Comparison of ENCODE assay signal across 1 cellular context in the genomic region with DNA sequence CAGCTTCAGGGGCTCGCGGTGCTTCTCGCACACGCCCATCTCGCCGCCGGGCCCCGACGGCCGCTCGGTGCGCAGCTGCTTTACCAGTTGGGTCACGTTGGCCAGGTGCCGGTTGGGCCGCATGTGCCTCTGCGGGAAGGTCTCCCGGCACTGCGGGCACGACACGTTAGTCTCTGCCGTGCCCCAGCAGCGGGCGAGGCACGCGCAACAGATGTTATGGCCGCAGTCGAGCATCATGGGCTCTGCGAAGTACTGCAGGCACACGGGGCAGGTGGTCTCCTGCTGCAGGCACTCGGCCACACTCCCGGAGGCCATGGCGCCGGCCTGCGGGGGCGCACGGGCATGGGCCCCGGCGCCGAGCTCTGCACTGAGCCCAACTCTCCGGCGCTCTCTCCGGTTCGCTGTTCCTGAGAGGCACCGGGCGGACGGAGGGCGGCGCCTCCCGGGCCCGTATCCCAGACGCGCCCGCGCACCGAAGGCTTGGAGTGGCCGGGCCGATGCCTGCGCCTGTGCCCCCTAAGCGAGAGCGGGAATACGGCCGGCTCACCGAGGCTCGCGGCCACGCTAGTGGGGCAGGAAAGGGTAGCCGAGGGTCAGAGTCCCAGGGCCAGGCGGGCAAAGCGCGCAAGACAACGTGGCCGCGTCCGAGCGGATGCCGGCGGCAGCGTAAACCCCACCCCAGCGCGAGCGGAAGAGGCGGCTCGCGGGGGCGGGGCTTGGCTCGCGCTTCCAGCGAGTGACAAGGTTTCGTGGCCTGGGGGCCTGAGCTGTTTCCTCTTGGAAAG.
A peak's percentile ranks its signal among the peaks of the same experiment; 100 is the strongest.
TF ChIP-seq lines count a peak whose summit lies in the region.

A gene with protein sequence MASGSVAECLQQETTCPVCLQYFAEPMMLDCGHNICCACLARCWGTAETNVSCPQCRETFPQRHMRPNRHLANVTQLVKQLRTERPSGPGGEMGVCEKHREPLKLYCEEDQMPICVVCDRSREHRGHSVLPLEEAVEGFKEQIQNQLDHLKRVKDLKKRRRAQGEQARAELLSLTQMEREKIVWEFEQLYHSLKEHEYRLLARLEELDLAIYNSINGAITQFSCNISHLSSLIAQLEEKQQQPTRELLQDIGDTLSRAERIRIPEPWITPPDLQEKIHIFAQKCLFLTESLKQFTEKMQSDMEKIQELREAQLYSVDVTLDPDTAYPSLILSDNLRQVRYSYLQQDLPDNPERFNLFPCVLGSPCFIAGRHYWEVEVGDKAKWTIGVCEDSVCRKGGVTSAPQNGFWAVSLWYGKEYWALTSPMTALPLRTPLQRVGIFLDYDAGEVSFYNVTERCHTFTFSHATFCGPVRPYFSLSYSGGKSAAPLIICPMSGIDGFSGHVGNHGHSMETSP (minus strand): TSS at position 668 of the 785 bp plus-strand sequence. CDS start 353 bp downstream, at position 315.

TF ChIP-seq in HepG2, 621 proteins besides CTCF, POLR2A, EP300 and RAD21 (continued from another document and continues in another):
- TF ChIP-seq, protein P1, sequence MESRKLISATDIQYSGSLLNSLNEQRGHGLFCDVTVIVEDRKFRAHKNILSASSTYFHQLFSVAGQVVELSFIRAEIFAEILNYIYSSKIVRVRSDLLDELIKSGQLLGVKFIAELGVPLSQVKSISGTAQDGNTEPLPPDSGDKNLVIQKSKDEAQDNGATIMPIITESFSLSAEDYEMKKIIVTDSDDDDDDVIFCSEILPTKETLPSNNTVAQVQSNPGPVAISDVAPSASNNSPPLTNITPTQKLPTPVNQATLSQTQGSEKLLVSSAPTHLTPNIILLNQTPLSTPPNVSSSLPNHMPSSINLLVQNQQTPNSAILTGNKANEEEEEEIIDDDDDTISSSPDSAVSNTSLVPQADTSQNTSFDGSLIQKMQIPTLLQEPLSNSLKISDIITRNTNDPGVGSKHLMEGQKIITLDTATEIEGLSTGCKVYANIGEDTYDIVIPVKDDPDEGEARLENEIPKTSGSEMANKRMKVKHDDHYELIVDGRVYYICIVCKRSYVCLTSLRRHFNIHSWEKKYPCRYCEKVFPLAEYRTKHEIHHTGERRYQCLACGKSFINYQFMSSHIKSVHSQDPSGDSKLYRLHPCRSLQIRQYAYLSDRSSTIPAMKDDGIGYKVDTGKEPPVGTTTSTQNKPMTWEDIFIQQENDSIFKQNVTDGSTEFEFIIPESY (CRISPR knock-in tag; IDR thresholded peaks at IDR 0.05): no peak
- no peak for TF ChIP-seq RAD51 (IDR thresholded peaks at IDR 0.05; ENCODE audit: borderline replicate concordance)
- TF ChIP-seq PHF20 (CRISPR knock-in tag; IDR thresholded peaks at IDR 0.05): peak; percentile 80
- TF ChIP-seq, protein P2, sequence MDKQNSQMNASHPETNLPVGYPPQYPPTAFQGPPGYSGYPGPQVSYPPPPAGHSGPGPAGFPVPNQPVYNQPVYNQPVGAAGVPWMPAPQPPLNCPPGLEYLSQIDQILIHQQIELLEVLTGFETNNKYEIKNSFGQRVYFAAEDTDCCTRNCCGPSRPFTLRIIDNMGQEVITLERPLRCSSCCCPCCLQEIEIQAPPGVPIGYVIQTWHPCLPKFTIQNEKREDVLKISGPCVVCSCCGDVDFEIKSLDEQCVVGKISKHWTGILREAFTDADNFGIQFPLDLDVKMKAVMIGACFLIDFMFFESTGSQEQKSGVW (CRISPR knock-in tag; IDR thresholded peaks at IDR 0.05; ENCODE audit: borderline replicate concordance): 0 out of 2 replicates have a peak, but pooled peaks have one; percentile 36
- TF ChIP-seq YEATS4 (CRISPR knock-in tag; IDR thresholded peaks at IDR 0.05; ENCODE audit: borderline replicate concordance): peak; percentile 99
- TF ChIP-seq, protein P3, sequence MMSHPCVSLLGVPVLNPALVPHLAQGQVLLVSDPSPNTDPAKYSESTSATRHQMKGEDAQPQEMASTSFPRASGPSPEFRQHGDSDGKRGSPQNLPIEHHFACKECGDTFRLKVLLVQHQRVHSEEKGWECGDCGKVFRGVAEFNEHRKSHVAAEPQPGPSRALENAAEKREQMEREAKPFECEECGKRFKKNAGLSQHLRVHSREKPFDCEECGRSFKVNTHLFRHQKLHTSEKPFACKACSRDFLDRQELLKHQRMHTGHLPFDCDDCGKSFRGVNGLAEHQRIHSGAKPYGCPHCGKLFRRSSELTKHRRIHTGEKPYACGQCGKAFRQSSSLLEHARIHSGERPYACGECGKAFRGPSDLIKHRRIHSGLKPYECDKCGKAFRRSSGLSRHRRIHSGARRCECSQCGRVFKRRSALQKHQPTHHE (CRISPR knock-in tag; IDR thresholded peaks at IDR 0.05; ENCODE audit: borderline replicate concordance): peak; percentile 94
- peak; percentile 67 for TF ChIP-seq NFYC (CRISPR knock-in tag; IDR thresholded peaks at IDR 0.05)
- no peak for TF ChIP-seq RORA (CRISPR knock-in tag; IDR thresholded peaks at IDR 0.05)
- peak; percentile 86 for TF ChIP-seq ZSCAN25 (CRISPR knock-in tag; IDR thresholded peaks at IDR 0.05)
- TF ChIP-seq SMAD1 (CRISPR knock-in tag; IDR thresholded peaks at IDR 0.05; ENCODE audit: borderline replicate concordance, low read depth): 0 out of 2 replicates have a peak, but pooled peaks have one; percentile 28
- TF ChIP-seq, protein P4, sequence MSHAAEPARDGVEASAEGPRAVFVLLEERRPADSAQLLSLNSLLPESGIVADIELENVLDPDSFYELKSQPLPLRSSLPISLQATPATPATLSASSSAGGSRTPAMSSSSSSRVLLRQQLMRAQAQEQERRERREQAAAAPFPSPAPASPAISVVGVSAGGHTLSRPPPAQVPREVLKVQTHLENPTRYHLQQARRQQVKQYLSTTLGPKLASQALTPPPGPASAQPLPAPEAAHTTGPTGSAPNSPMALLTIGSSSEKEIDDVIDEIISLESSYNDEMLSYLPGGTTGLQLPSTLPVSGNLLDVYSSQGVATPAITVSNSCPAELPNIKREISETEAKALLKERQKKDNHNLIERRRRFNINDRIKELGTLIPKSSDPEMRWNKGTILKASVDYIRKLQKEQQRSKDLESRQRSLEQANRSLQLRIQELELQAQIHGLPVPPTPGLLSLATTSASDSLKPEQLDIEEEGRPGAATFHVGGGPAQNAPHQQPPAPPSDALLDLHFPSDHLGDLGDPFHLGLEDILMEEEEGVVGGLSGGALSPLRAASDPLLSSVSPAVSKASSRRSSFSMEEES (CRISPR knock-in tag; IDR thresholded peaks at IDR 0.05): no peak
- no peak for TF ChIP-seq JUND (CRISPR knock-in tag; IDR thresholded peaks at IDR 0.05)
- TF ChIP-seq, protein P5, sequence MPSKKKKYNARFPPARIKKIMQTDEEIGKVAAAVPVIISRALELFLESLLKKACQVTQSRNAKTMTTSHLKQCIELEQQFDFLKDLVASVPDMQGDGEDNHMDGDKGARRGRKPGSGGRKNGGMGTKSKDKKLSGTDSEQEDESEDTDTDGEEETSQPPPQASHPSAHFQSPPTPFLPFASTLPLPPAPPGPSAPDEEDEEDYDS (CRISPR knock-in tag; IDR thresholded peaks at IDR 0.05): peak; percentile 95
- peak; percentile 85 for TF ChIP-seq MAZ (IDR thresholded peaks at IDR 0.05; ENCODE audit: borderline replicate concordance, low read depth, low read length)
- peak; percentile 97 for TF ChIP-seq MAZ (CRISPR knock-in tag; IDR thresholded peaks at IDR 0.05; ENCODE audit: low read depth)
- TF ChIP-seq, protein P6, sequence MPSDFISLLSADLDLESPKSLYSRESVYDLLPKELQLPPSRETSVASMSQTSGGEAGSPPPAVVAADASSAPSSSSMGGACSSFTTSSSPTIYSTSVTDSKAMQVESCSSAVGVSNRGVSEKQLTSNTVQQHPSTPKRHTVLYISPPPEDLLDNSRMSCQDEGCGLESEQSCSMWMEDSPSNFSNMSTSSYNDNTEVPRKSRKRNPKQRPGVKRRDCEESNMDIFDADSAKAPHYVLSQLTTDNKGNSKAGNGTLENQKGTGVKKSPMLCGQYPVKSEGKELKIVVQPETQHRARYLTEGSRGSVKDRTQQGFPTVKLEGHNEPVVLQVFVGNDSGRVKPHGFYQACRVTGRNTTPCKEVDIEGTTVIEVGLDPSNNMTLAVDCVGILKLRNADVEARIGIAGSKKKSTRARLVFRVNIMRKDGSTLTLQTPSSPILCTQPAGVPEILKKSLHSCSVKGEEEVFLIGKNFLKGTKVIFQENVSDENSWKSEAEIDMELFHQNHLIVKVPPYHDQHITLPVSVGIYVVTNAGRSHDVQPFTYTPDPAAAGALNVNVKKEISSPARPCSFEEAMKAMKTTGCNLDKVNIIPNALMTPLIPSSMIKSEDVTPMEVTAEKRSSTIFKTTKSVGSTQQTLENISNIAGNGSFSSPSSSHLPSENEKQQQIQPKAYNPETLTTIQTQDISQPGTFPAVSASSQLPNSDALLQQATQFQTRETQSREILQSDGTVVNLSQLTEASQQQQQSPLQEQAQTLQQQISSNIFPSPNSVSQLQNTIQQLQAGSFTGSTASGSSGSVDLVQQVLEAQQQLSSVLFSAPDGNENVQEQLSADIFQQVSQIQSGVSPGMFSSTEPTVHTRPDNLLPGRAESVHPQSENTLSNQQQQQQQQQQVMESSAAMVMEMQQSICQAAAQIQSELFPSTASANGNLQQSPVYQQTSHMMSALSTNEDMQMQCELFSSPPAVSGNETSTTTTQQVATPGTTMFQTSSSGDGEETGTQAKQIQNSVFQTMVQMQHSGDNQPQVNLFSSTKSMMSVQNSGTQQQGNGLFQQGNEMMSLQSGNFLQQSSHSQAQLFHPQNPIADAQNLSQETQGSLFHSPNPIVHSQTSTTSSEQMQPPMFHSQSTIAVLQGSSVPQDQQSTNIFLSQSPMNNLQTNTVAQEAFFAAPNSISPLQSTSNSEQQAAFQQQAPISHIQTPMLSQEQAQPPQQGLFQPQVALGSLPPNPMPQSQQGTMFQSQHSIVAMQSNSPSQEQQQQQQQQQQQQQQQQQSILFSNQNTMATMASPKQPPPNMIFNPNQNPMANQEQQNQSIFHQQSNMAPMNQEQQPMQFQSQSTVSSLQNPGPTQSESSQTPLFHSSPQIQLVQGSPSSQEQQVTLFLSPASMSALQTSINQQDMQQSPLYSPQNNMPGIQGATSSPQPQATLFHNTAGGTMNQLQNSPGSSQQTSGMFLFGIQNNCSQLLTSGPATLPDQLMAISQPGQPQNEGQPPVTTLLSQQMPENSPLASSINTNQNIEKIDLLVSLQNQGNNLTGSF (CRISPR knock-in tag; IDR thresholded peaks at IDR 0.05): no peak; the same call in 1 of the 2 replicates
- TF ChIP-seq TARDBP (CRISPR knock-in tag; IDR thresholded peaks at IDR 0.05): peak; percentile 89; the same call in 1 of the 2 replicates
- peak; percentile 91 for TF ChIP-seq ZNF136 (CRISPR knock-in tag; IDR thresholded peaks at IDR 0.05; ENCODE audit: low read depth)
- 0 out of 2 replicates have a peak, but pooled peaks have one; percentile 10 for TF ChIP-seq ZIK1 (CRISPR knock-in tag; IDR thresholded peaks at IDR 0.05; ENCODE audit: borderline replicate concordance, low read depth)
- TF ChIP-seq FOXK2 (IDR thresholded peaks at IDR 0.05): peak; percentile 78; the same call in 1 of the 2 replicates
- TF ChIP-seq ZNF484 (CRISPR knock-in tag; IDR thresholded peaks at IDR 0.05; ENCODE audit: borderline replicate concordance, low read depth): no peak; the same call in 1 of the 2 replicates
- TF ChIP-seq ZNF709 (CRISPR knock-in tag; IDR thresholded peaks at IDR 0.05): peak; percentile 73; the same call in 1 of the 2 replicates
- TF ChIP-seq, protein P7, sequence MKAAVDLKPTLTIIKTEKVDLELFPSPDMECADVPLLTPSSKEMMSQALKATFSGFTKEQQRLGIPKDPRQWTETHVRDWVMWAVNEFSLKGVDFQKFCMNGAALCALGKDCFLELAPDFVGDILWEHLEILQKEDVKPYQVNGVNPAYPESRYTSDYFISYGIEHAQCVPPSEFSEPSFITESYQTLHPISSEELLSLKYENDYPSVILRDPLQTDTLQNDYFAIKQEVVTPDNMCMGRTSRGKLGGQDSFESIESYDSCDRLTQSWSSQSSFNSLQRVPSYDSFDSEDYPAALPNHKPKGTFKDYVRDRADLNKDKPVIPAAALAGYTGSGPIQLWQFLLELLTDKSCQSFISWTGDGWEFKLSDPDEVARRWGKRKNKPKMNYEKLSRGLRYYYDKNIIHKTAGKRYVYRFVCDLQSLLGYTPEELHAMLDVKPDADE (CRISPR knock-in tag; IDR thresholded peaks at IDR 0.05): peak; percentile 80; the same call in 1 of the 2 replicates
- peak; percentile 80 for TF ChIP-seq HOXA5 (CRISPR knock-in tag; IDR thresholded peaks at IDR 0.05)
- TF ChIP-seq, protein P8, sequence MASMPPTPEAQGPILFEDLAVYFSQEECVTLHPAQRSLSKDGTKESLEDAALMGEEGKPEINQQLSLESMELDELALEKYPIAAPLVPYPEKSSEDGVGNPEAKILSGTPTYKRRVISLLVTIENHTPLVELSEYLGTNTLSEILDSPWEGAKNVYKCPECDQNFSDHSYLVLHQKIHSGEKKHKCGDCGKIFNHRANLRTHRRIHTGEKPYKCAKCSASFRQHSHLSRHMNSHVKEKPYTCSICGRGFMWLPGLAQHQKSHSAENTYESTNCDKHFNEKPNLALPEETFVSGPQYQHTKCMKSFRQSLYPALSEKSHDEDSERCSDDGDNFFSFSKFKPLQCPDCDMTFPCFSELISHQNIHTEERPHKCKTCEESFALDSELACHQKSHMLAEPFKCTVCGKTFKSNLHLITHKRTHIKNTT (CRISPR knock-in tag; IDR thresholded peaks at IDR 0.05): peak; percentile 87; the same call in 1 of the 2 replicates
- TF ChIP-seq ISL2 (CRISPR knock-in tag; IDR thresholded peaks at IDR 0.05): peak; percentile 20; the same call in 1 of the 2 replicates
- TF ChIP-seq, protein P9, sequence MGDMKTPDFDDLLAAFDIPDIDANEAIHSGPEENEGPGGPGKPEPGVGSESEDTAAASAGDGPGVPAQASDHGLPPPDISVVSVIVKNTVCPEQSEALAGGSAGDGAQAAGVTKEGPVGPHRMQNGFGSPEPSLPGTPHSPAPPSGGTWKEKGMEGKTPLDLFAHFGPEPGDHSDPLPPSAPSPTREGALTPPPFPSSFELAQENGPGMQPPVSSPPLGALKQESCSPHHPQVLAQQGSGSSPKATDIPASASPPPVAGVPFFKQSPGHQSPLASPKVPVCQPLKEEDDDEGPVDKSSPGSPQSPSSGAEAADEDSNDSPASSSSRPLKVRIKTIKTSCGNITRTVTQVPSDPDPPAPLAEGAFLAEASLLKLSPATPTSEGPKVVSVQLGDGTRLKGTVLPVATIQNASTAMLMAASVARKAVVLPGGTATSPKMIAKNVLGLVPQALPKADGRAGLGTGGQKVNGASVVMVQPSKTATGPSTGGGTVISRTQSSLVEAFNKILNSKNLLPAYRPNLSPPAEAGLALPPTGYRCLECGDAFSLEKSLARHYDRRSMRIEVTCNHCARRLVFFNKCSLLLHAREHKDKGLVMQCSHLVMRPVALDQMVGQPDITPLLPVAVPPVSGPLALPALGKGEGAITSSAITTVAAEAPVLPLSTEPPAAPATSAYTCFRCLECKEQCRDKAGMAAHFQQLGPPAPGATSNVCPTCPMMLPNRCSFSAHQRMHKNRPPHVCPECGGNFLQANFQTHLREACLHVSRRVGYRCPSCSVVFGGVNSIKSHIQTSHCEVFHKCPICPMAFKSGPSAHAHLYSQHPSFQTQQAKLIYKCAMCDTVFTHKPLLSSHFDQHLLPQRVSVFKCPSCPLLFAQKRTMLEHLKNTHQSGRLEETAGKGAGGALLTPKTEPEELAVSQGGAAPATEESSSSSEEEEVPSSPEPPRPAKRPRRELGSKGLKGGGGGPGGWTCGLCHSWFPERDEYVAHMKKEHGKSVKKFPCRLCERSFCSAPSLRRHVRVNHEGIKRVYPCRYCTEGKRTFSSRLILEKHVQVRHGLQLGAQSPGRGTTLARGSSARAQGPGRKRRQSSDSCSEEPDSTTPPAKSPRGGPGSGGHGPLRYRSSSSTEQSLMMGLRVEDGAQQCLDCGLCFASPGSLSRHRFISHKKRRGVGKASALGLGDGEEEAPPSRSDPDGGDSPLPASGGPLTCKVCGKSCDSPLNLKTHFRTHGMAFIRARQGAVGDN (CRISPR knock-in tag; IDR thresholded peaks at IDR 0.05): peak; percentile 95
- TF ChIP-seq GFI1 (CRISPR knock-in tag; IDR thresholded peaks at IDR 0.05; ENCODE audit: borderline replicate concordance): peak; percentile 67
